In the genomic region with DNA sequence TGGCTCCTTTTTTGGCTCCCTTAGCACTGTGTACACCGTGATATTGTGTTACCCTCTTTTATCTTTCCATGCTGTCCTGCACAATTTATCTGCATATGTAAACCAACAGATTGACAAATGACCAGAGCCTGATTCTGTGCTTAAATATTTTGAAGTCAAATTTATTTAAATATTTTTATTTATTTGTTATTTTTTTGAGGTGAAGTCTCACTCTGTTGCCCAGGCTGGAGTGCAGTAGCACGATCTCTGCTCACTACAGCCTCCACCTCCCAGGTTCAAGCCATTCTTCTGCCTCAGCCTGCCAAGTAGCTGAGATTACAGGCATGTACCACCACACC, we compare ENCODE assay signal across 10 cellular contexts. TPM values are rescaled to one million over a fixed set of nuclear protein-coding genes. Genes with fewer than 3 reads are reported as not detected.
DNase-seq lines count a peak whose midpoint lies in the region; ATAC-seq lines count a peak whose summit lies in the region.
"Had no signal": no experiment of that assay in that cellular context is flagged by ENCODE, and none has a peak within 500 bp of the region (broad histone marks: within the 10 kb centered on the region; RNA-seq: fewer than 3 reads in every experiment).

No MANE protein-coding gene starts in this region.

- intact Hi-C loops in activated naive CD4-positive, alpha-beta T cell treated with anti-CD3 and anti-CD28 coated beads for 36 hours (cut with micrococcal nuclease): loop anchor here (1.0 to 10.0 kb wide), 8 partner anchors 7 to 281 kb away; a partner anchor contains a TSS

- H3K36me3 Mint-ChIP-seq in activated naive CD4-positive, alpha-beta T cell treated with anti-CD3 and anti-CD28 coated beads for 36 hours (ENCODE audit: low read depth): peaks cover 60% of the 10 kb centered on the region
- peaks cover 41% of the 10 kb centered on the region for H3K36me3 Mint-ChIP-seq in activated naive CD8-positive, alpha-beta T cell treated with anti-CD3 and anti-CD28 coated beads, Interleukin-2, amount 10 ng/mL, durations not matched to agents 7 days and 5 days

- CTCF ChIA-PET in activated naive CD4-positive, alpha-beta T cell treated with anti-CD3 and anti-CD28 coated beads for 36 hours (lab: Charles Lee): interaction anchor here (0.7 to 8.7 kb wide), 20 partner anchors 8 to 146 kb away, joined by 3 to 244 read pairs (median 6); a partner anchor contains a TSS

- no peaks in the 10 kb centered on the region for H3K9me3 Mint-ChIP-seq in activated naive CD4-positive, alpha-beta T cell treated with anti-CD3 and anti-CD28 coated beads for 36 hours
- H3K9me3 Mint-ChIP-seq in activated naive CD8-positive, alpha-beta T cell treated with anti-CD3 and anti-CD28 coated beads, Interleukin-2, amount 10 ng/mL, durations not matched to agents 7 days and 5 days: no peaks in the 10 kb centered on the region
- no peaks in the 10 kb centered on the region for H3K9me3 Mint-ChIP-seq in stimulated activated naive CD8-positive, alpha-beta T cell treated with anti-CD3 and anti-CD28 coated beads, Interleukin-15, amount 100 ng/mL, for 72 hours
- H3K9me3 Mint-ChIP-seq: nephron progenitor cell had no signal

- POLR2A ChIA-PET in activated naive CD8-positive, alpha-beta T cell treated with anti-CD3 and anti-CD28 coated beads, Interleukin-2, amount 10 ng/mL, durations not matched to agents 7 days and 5 days (lab: Charles Lee): interaction anchor here (0.7 to 10.4 kb wide), 11 partner anchors 8 to 83 kb away, joined by 3 to 79 read pairs (median 6); a partner anchor contains a TSS

- ATAC-seq in HG03354 (IDR thresholded peaks at IDR 0.05; ENCODE audit: poor library complexity, severe bottlenecking, unreplicated experiment): peak; percentile 11
- no peak for ATAC-seq in activated naive CD8-positive, alpha-beta T cell treated with anti-CD3 and anti-CD28 coated beads, Interleukin-2, amount 10 ng/mL, durations not matched to agents 7 days and 5 days (ENCODE audit: low read depth)
- no peak for ATAC-seq in stimulated activated naive CD8-positive, alpha-beta T cell treated with anti-CD3 and anti-CD28 coated beads, Interleukin-15, amount 100 ng/mL, for 72 hours

- H3K4me3 Mint-ChIP-seq in activated naive CD4-positive, alpha-beta T cell treated with anti-CD3 and anti-CD28 coated beads for 36 hours: peak overlapping the region; percentile 45
- peak overlapping the region; percentile 55 for H3K4me3 Mint-ChIP-seq in activated naive CD8-positive, alpha-beta T cell treated with anti-CD3 and anti-CD28 coated beads, Interleukin-2, amount 10 ng/mL, durations not matched to agents 7 days and 5 days
- H3K4me3 Mint-ChIP-seq in stimulated activated naive CD8-positive, alpha-beta T cell treated with anti-CD3 and anti-CD28 coated beads, Interleukin-15, amount 100 ng/mL, for 72 hours: peak overlapping the region; percentile 16 to 62
- H3K4me3 Mint-ChIP-seq: nephron progenitor cell had no signal

- no peak for DNase-seq in activated naive CD4-positive, alpha-beta T cell treated with anti-CD3 and anti-CD28 coated beads for 36 hours
- DNase-seq in activated naive CD4-positive, alpha-beta T cell (lab: John Stamatoyannopoulos, UW): no peak
- DNase-seq in activated naive CD8-positive, alpha-beta T cell treated with anti-CD3 and anti-CD28 coated beads, Interleukin-2, amount 10 ng/mL, durations not matched to agents 7 days and 5 days: no peak
- no peak for DNase-seq in stimulated activated naive CD8-positive, alpha-beta T cell treated with anti-CD3 and anti-CD28 coated beads, Interleukin-15, amount 100 ng/mL, for 72 hours
- DNase-seq in AML-193 (lab: John Stamatoyannopoulos, UW) (no peak), Kasumi-1 (lab: John Stamatoyannopoulos, UW) (no peak), NCI-H1694 treated with DMSO at 0.1 percent for 48 hours (lab: John Stamatoyannopoulos, UW) (no peak)

- peak overlapping the region; percentile 100 for H3K27ac Mint-ChIP-seq in activated naive CD4-positive, alpha-beta T cell treated with anti-CD3 and anti-CD28 coated beads for 36 hours
- H3K27ac Mint-ChIP-seq in activated naive CD8-positive, alpha-beta T cell treated with anti-CD3 and anti-CD28 coated beads, Interleukin-2, amount 10 ng/mL, durations not matched to agents 7 days and 5 days: peak overlapping the region; percentile 69
- H3K27ac Mint-ChIP-seq in stimulated activated naive CD8-positive, alpha-beta T cell treated with anti-CD3 and anti-CD28 coated beads, Interleukin-15, amount 100 ng/mL, for 72 hours: peak overlapping the region; percentile 4 to 62

- H3K27me3 Mint-ChIP-seq in activated naive CD4-positive, alpha-beta T cell treated with anti-CD3 and anti-CD28 coated beads for 36 hours (ENCODE audit: low read depth): no peaks in the 10 kb centered on the region
- H3K27me3 Mint-ChIP-seq in activated naive CD8-positive, alpha-beta T cell treated with anti-CD3 and anti-CD28 coated beads, Interleukin-2, amount 10 ng/mL, durations not matched to agents 7 days and 5 days: no peaks in the 10 kb centered on the region
- H3K27me3 Mint-ChIP-seq in stimulated activated naive CD8-positive, alpha-beta T cell treated with anti-CD3 and anti-CD28 coated beads, Interleukin-15, amount 100 ng/mL, for 72 hours: no peaks in the 10 kb centered on the region

- H3K4me1 Mint-ChIP-seq in activated naive CD4-positive, alpha-beta T cell treated with anti-CD3 and anti-CD28 coated beads for 36 hours (ENCODE audit: low read depth): peaks cover 62% of the 10 kb centered on the region
- H3K4me1 Mint-ChIP-seq in activated naive CD8-positive, alpha-beta T cell treated with anti-CD3 and anti-CD28 coated beads, Interleukin-2, amount 10 ng/mL, durations not matched to agents 7 days and 5 days: peaks cover 45% of the 10 kb centered on the region
- peaks cover 79% of the 10 kb centered on the region for H3K4me1 Mint-ChIP-seq in stimulated activated naive CD8-positive, alpha-beta T cell treated with anti-CD3 and anti-CD28 coated beads, Interleukin-15, amount 100 ng/mL, for 72 hours

RNA-seq across cellular contexts. Expression of a gene that starts 12.8 kb away (rescaled TPM):
- total RNA-seq in activated naive CD4-positive, alpha-beta T cell treated with anti-CD3 and anti-CD28 coated beads for 36 hours: 100 to 1,000 TPM; 135 TPM
- 10 to 100 TPM; 66.2 to 71.2 TPM for total RNA-seq in activated naive CD8-positive, alpha-beta T cell treated with anti-CD3 and anti-CD28 coated beads, Interleukin-2, amount 10 ng/mL, durations not matched to agents 7 days and 5 days

RNA-seq across cellular contexts. Expression of a gene that starts 16.3 kb away (rescaled TPM):
- 1 to 10 TPM; 3.4 to 4.0 TPM for total RNA-seq in activated naive CD4-positive, alpha-beta T cell treated with anti-CD3 and anti-CD28 coated beads for 36 hours
- total RNA-seq in activated naive CD8-positive, alpha-beta T cell treated with anti-CD3 and anti-CD28 coated beads, Interleukin-2, amount 10 ng/mL, durations not matched to agents 7 days and 5 days: 1 to 10 TPM; 3.3 to 4.8 TPM
- total RNA-seq: vagina had no signal

RNA-seq across cellular contexts. Expression of a gene that starts 22.2 kb away (rescaled TPM):
- total RNA-seq in activated naive CD4-positive, alpha-beta T cell treated with anti-CD3 and anti-CD28 coated beads for 36 hours: 1 to 10 TPM; 3.7 to 4.2 TPM
- 1 to 10 TPM; 7.0 TPM for total RNA-seq in activated naive CD8-positive, alpha-beta T cell treated with anti-CD3 and anti-CD28 coated beads, Interleukin-2, amount 10 ng/mL, durations not matched to agents 7 days and 5 days

RNA-seq across cellular contexts. Expression of a gene that starts 31.7 kb away (rescaled TPM):
- total RNA-seq in activated naive CD4-positive, alpha-beta T cell treated with anti-CD3 and anti-CD28 coated beads for 36 hours: 10 to 100 TPM; 69.1 to 73.5 TPM
- 10 to 100 TPM; 30.9 to 35.3 TPM for total RNA-seq in activated naive CD8-positive, alpha-beta T cell treated with anti-CD3 and anti-CD28 coated beads, Interleukin-2, amount 10 ng/mL, durations not matched to agents 7 days and 5 days

RNA-seq across cellular contexts. Expression of a gene that starts 57.0 kb away (rescaled TPM):
- total RNA-seq in activated naive CD4-positive, alpha-beta T cell treated with anti-CD3 and anti-CD28 coated beads for 36 hours: 10 to 100 TPM; 77.1 to 83.4 TPM
- 10 to 100 TPM; 72.3 to 76.4 TPM for total RNA-seq in activated naive CD8-positive, alpha-beta T cell treated with anti-CD3 and anti-CD28 coated beads, Interleukin-2, amount 10 ng/mL, durations not matched to agents 7 days and 5 days

Comparison
In these comparisons a context has a peak if more than half of its experiments do, and no peak if none do; other contexts are left out.
1. H3K27ac Mint-ChIP-seq: peak in every context shown above with its lines; median percentile 100 in activated naive CD4-positive, alpha-beta T cell treated with anti-CD3 and anti-CD28 coated beads for 36 hours; 69 in activated naive CD8-positive, alpha-beta T cell treated with anti-CD3 and anti-CD28 coated beads, Interleukin-2, amount 10 ng/mL, durations not matched to agents 7 days and 5 days; 33 in stimulated activated naive CD8-positive, alpha-beta T cell treated with anti-CD3 and anti-CD28 coated beads, Interleukin-15, amount 100 ng/mL, for 72 hours.